In genomic region chr6:42929088-42929927, GRCh38 we compare ENCODE assay signal across 7 cellular contexts. TPM values are rescaled to one million over a fixed set of nuclear protein-coding genes. Genes with fewer than 3 reads are reported as not detected.
DNase-seq lines count a peak whose midpoint lies in the region; ATAC-seq, FAIRE-seq and TF ChIP-seq lines count a peak whose summit lies in the region.

CNPY3 (plus strand) TSS chr6:42929480; CDS start chr6:42929571, 91 bp downstream.

- peak; percentile 80 for ATAC-seq in HG02981 (IDR thresholded peaks at IDR 0.05; ENCODE audit: unreplicated experiment)

- DNase-seq in GM18507 (ENCODE audit: extremely low spot score, insufficient read length, low read depth) (peak; percentile 75), NCI-H2029 treated with DMSO at 0.1 percent for 48 hours (lab: John Stamatoyannopoulos, UW) (peak; percentile 95), T-helper 9 cell (peak; percentile 89), astrocyte of the cerebellum (ENCODE audit: low read depth) (peak; percentile 90), hepatic stellate cell (ENCODE audit: low spot score) (peak; percentile 96), renal cortical epithelial cell (ENCODE audit: low read depth) (peak; percentile 97)

- in situ Hi-C loops in astrocyte of the cerebellum (cut with HindIII; ENCODE audit: low sequenced_read_pairs) = no loop called here

- peak; percentile 97 for FAIRE-seq in GM18507 (lab: Jason Lieb, UNC)

- TF ChIP-seq CTCF in astrocyte of the cerebellum (IDR thresholded peaks at IDR 0.05; ENCODE audit: low read depth, low read length, missing control alignments) = no peak

- H3K4me3 ChIP-seq in astrocyte of the cerebellum (ENCODE audit: low read depth, low read length) = peak within 1 kb of the TSS; percentile 66

RNA-seq across cellular contexts. Expression of gene CNPY3, which starts in this region (rescaled TPM):
- total RNA-seq in renal cortical epithelial cell = 26.9 and 66.7 TPM in 2 replicates

Comparison
In these comparisons a context has a peak if more than half of its experiments do, and no peak if none do; other contexts are left out.
1. Peak in every context shown above with its lines: DNase-seq, ATAC-seq and H3K4me3 ChIP-seq.